8 cellular contexts compared by ENCODE assay signal in the genomic region with DNA sequence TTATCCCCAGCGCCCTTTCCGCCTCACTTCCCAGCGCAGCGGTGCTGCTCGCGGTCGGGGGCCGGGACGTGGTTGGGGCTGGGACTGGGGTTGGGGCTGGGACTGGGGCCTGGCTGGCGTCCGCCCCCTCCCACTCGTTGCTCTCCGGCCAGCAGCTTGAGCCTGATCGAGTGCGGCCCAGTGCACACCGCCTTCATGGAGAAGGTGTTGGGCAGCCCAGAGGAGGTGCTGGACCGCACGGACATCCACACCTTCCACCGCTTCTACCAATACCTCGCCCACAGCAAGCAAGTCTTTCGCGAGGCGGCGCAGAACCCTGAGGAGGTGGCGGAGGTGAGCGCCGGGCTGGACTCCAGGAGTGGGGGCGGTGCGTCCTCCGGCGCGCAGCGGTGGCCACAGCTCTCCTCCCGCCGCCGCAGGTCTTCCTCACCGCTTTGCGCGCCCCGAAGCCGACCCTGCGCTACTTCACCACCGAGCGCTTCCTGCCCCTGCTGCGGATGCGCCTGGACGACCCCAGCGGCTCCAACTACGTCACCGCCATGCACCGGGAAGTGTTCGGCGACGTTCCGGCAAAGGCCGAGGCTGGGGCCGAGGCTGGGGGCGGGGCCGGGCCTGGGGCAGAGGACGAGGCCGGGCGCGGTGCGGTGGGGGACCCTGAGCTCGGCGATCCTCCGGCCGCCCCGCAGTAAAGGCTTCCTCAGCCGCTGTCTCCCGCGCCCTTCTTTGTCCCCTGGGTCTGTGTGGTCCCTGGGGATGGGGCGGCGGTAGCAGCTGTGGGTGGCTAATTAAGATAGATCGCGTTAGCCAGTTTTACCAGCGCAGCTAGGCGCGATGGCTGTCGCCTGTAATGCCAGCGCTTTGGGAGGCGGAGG. TPM values are rescaled to one million over a fixed set of nuclear protein-coding genes. Genes with fewer than 3 reads are reported as not detected.
DNase-seq lines count a peak whose midpoint lies in the region; ATAC-seq and TF ChIP-seq lines count a peak whose summit lies in the region.

No MANE protein-coding gene starts in this region.

- peak; percentile 59 for DNase-seq in NCI-H2029 (lab: John Stamatoyannopoulos, UW)
- no peak for DNase-seq in NCI-H2029 treated with DMSO at 0.1 percent for 48 hours (lab: John Stamatoyannopoulos, UW)
- DNase-seq in NCI-H2196 (lab: John Stamatoyannopoulos, UW; ENCODE audit: unreplicated experiment) = peak; percentile 65
- DNase-seq in activated B cell treated with CpG ODN at 0.5 μM for 24 hours = peak; percentile 88
- DNase-seq in caudate nucleus (lab: John Stamatoyannopoulos, UW) = peak in 58 of 61 donors; percentile 29 to 89 (median 72)
- peak; percentile 72 for DNase-seq in iris pigment epithelial cell (ENCODE audit: low read depth)
- DNase-seq in smooth muscle cell (lab: John Stamatoyannopoulos, UW; ENCODE audit: unreplicated experiment) = peak; percentile 45

- intact Hi-C loops in activated B cell treated with CpG ODN at 0.5 μM for 24 hours (cut with micrococcal nuclease) = loop anchor here (1.0 kb wide), 4 partner anchors 8 to 55 kb away; a partner anchor contains a TSS

- POLR2A ChIA-PET in activated B cell treated with CpG ODN at 0.5 μM for 24 hours (lab: Charles Lee) = interaction anchor here (0.6 to 2.7 kb wide), 34 partner anchors 9 to 807 kb away, joined by 3 to 33 read pairs (median 4); a partner anchor contains a TSS

- H3K27ac Mint-ChIP-seq in activated B cell treated with CpG ODN at 0.5 μM for 24 hours = peak overlapping the region; percentile 93

- H3F3A ChIP-seq in smooth muscle cell (ENCODE audit: low read depth) = no peaks in the 10 kb centered on the region

- peaks cover 2% of the 10 kb centered on the region for H3K36me3 Mint-ChIP-seq in activated B cell treated with CpG ODN at 0.5 μM for 24 hours (ENCODE audit: low read depth)

- no peaks in the 10 kb centered on the region for H3K9me3 ChIP-seq in smooth muscle cell (replicated peaks; ENCODE audit: low read depth)

- peak overlapping the region; percentile 93 for H3K4me3 Mint-ChIP-seq in activated B cell treated with CpG ODN at 0.5 μM for 24 hours

- 1% methylated on average over 67 of the region's 82 CpGs for WGBS in smooth muscle cell (ENCODE audit: low lambda C conversion rate)

- peak overlapping the region; percentile 70 for H3K27ac ChIP-seq in caudate nucleus (ENCODE audit: low read depth, low read length)
- peak overlapping the region; percentile 32 for H3K27ac ChIP-seq in smooth muscle cell (ENCODE audit: low read depth)

- peak overlapping the region; percentile 67 for H2AFZ ChIP-seq in smooth muscle cell (ENCODE audit: low read depth)

- H3K9me3 Mint-ChIP-seq in activated B cell treated with CpG ODN at 0.5 μM for 24 hours = no peaks in the 10 kb centered on the region

- H3K9ac ChIP-seq in smooth muscle cell (ENCODE audit: low read depth) = peak overlapping the region; percentile 75

- peak; percentile 76 for ATAC-seq in HG02981 (IDR thresholded peaks at IDR 0.05; ENCODE audit: unreplicated experiment)
- peak; percentile 89 for ATAC-seq in activated B cell treated with CpG ODN at 0.5 μM for 24 hours (ENCODE audit: low read depth)

- H3K4me2 ChIP-seq in smooth muscle cell = peak overlapping the region; percentile 96

- H3K36me3 ChIP-seq in smooth muscle cell (ENCODE audit: low read depth) = no peaks in the 10 kb centered on the region

- H3K27me3 Mint-ChIP-seq in activated B cell treated with CpG ODN at 0.5 μM for 24 hours = no peaks in the 10 kb centered on the region

- TF ChIP-seq CTCF in activated B cell treated with CpG ODN at 0.5 μM for 24 hours (IDR thresholded peaks at IDR 0.05) (no peak), smooth muscle cell (IDR thresholded peaks at IDR 0.05; ENCODE audit: borderline replicate concordance, insufficient read depth, poor library complexity, severe bottlenecking) (no peak)

- no peaks in the 10 kb centered on the region for H3K27me3 ChIP-seq in smooth muscle cell (ENCODE audit: low read depth)

- peaks cover 6% of the 10 kb centered on the region for H4K20me1 ChIP-seq in smooth muscle cell (ENCODE audit: low read depth)

- peak overlapping the region; percentile 69 for H3K4me3 ChIP-seq in smooth muscle cell

- peaks cover 20% of the 10 kb centered on the region for H3K79me2 ChIP-seq in smooth muscle cell (ENCODE audit: low read depth)

- H3K4me1 Mint-ChIP-seq in activated B cell treated with CpG ODN at 0.5 μM for 24 hours = peaks cover 27% of the 10 kb centered on the region

- CTCF ChIA-PET in activated B cell treated with CpG ODN at 0.5 μM for 24 hours (lab: Charles Lee) = interaction anchor here (2.2 kb wide), 1 partner anchor 24 kb away, joined by 11 read pairs; a partner anchor contains a TSS

- peaks cover 16% of the 10 kb centered on the region for H3K4me1 ChIP-seq in smooth muscle cell (ENCODE audit: low read depth)

RNA-seq across cellular contexts. Expression of a gene that starts 1.8 kb away (rescaled TPM):
- total RNA-seq in activated B cell treated with CpG ODN at 0.5 μM for 24 hours (0.86 and 1.2 TPM in 2 replicates), smooth muscle cell (0.40 TPM in 1 of 2 replicates, not detected in the other)
- 3.3 and 3.5 TPM in 2 replicates for polyA plus RNA-seq in smooth muscle cell

RNA-seq across cellular contexts. Expression of a gene that starts 7.5 kb away (rescaled TPM):
- total RNA-seq in activated B cell treated with CpG ODN at 0.5 μM for 24 hours (82.4 and 94.9 TPM in 2 replicates), smooth muscle cell (16.0 and 23.2 TPM in 2 replicates)
- polyA plus RNA-seq in smooth muscle cell = 65.0 and 68.2 TPM in 2 replicates

RNA-seq across cellular contexts. Expression of a gene that starts 12.4 kb away (rescaled TPM):
- total RNA-seq in activated B cell treated with CpG ODN at 0.5 μM for 24 hours (53.4 and 59.7 TPM in 2 replicates), smooth muscle cell (21.6 and 30.1 TPM in 2 replicates)
- 21.1 and 26.4 TPM in 2 replicates for polyA plus RNA-seq in smooth muscle cell

RNA-seq across cellular contexts. Expression of a gene that starts 18.4 kb away (rescaled TPM):
- total RNA-seq in activated B cell treated with CpG ODN at 0.5 μM for 24 hours (27.8 and 33.9 TPM in 2 replicates), smooth muscle cell (23.0 and 27.2 TPM in 2 replicates)
- polyA plus RNA-seq in smooth muscle cell = 39.9 and 51.6 TPM in 2 replicates

RNA-seq across cellular contexts. Expression of a gene that starts 23.0 kb away (rescaled TPM):
- 9.0 and 10.8 TPM in 2 replicates for total RNA-seq in activated B cell treated with CpG ODN at 0.5 μM for 24 hours
- 5.2 and 5.3 TPM in 2 replicates for total RNA-seq in smooth muscle cell
- polyA plus RNA-seq in smooth muscle cell = 7.7 and 10.0 TPM in 2 replicates
